ENCODE assay signal across 8 cellular contexts in genomic region chr11:61733120-61733978, GRCh38. TPM values are rescaled to one million over a fixed set of nuclear protein-coding genes. Genes with fewer than 3 reads are reported as not detected.
DNase-seq lines count a peak whose midpoint lies in the region; ATAC-seq and TF ChIP-seq lines count a peak whose summit lies in the region.

No MANE protein-coding gene starts in this region.

- CTCF ChIA-PET in CD4-positive, alpha-beta T cell (lab: Charles Lee), result interaction anchor here (0.5 to 1.8 kb wide), 22 partner anchors 10 to 375 kb away, joined by 3 to 28 read pairs (median 4); partner anchors contain the start of genes FEN1 and TMEM258
- CTCF ChIA-PET in IMR-90 (lab: Yijun Ruan, JAX) (interaction anchor here (0.5 to 1.7 kb wide), 14 partner anchors 10 to 287 kb away, joined by 3 to 9 read pairs (median 4); partner anchors contain the start of gene DAGLA), OCI-LY7 (lab: Charles Lee; ENCODE audit: unreplicated experiment) (interaction anchor here (0.6 to 1.0 kb wide), 6 partner anchors 10 to 320 kb away, joined by 3 to 15 read pairs (median 4); no protein-coding TSS in a partner anchor)
- CTCF ChIA-PET in naive thymus-derived CD4-positive, alpha-beta T cell (lab: Charles Lee), result interaction anchor here (0.8 to 1.6 kb wide), 18 partner anchors 8 to 375 kb away, joined by 3 to 22 read pairs (median 4); partner anchors contain the start of gene DAGLA

- no peak overlapping the region for H2BK5ac ChIP-seq in IMR-90 (ENCODE audit: low read depth, low read length, poor library complexity, severe bottlenecking)

- H2AK9ac ChIP-seq in IMR-90 (replicated peaks; ENCODE audit: low read depth, low read length, poor library complexity), result no peak overlapping the region

- H3K4me1 Mint-ChIP-seq in CD4-positive, alpha-beta T cell (ENCODE audit: low read depth), result peaks cover 4% of the 10 kb centered on the region
- peaks cover 5 to 8% (median 5%) of the 10 kb centered on the region in 7 donors for H3K4me1 Mint-ChIP-seq in naive thymus-derived CD4-positive, alpha-beta T cell
- H3K4me1 Mint-ChIP-seq in stimulated activated effector memory CD8-positive, alpha-beta T cell treated with anti-CD3 and anti-CD28 coated beads, Interleukin-12 subunit alpha, Interleukin-12 subunit beta, amount 100 ng/mL, for 72 hours, result peaks cover 14% of the 10 kb centered on the region

- no peak overlapping the region for H2AK5ac ChIP-seq in IMR-90 (ENCODE audit: low read depth, low read length)

- H3K79me2 ChIP-seq in OCI-LY7 (ENCODE audit: insufficient read depth, low read depth, low read length), result no peaks in the 10 kb centered on the region

- WGBS in IMR-90 (ENCODE audit: extremely low coverage in 2 of 2, insufficient read length in 1 of 2), 2 experiments, result 5% methylated on average over 8 of the region's 13 CpGs; no CpG with 5 or more reads in 1 of the 2 experiments
- 23 to 25% methylated on average over 13 of the region's 13 CpGs for WGBS in esophagus, 2 donors

- POLR2A ChIA-PET in CD4-positive, alpha-beta T cell (lab: Charles Lee), result interaction anchor here (0.7 to 2.1 kb wide), 9 partner anchors 35 to 1021 kb away, joined by 3 to 10 read pairs (median 4); partner anchors contain the start of genes DAGLA and ZBTB3
- POLR2A ChIA-PET in IMR-90 (lab: Charles Lee; ENCODE audit: unreplicated experiment), result no interaction called here
- POLR2A ChIA-PET in OCI-LY7 (lab: Charles Lee), result interaction anchor here (0.5 to 0.7 kb wide), 2 partner anchors 98 to 555 kb away, joined by 3 read pairs; no protein-coding TSS in a partner anchor
- POLR2A ChIA-PET in naive thymus-derived CD4-positive, alpha-beta T cell (lab: Charles Lee), result interaction anchor here (0.5 to 0.9 kb wide), 2 partner anchors 50 to 262 kb away, joined by 3 to 5 read pairs; no protein-coding TSS in a partner anchor

- peak; percentile 99 for ATAC-seq in CD4-positive, alpha-beta T cell (ENCODE audit: poor library complexity)
- ATAC-seq in GM19468 (IDR thresholded peaks at IDR 0.05; ENCODE audit: extremely low read depth, unreplicated experiment) (peak; percentile 84), IMR-90 (ENCODE audit: low read depth) (peak; percentile 94)
- ATAC-seq in naive thymus-derived CD4-positive, alpha-beta T cell, result peak; percentile 98
- ATAC-seq in stimulated activated effector memory CD8-positive, alpha-beta T cell treated with anti-CD3 and anti-CD28 coated beads, Interleukin-12 subunit alpha, Interleukin-12 subunit beta, amount 100 ng/mL, for 72 hours, result peak; percentile 87

- H3K36me3 ChIP-seq in IMR-90 (ENCODE audit: control insufficient read depth, insufficient read depth, low read length) (peaks cover 12% of the 10 kb centered on the region; the same call in 1 of the 2 replicates), OCI-LY7 (ENCODE audit: insufficient read depth, low read length) (no peaks in the 10 kb centered on the region), esophagus (ENCODE audit: control insufficient read depth in 2 of 2, insufficient read depth in 2 of 2, low read length in 1 of 2) (peaks cover 0 to 7% of the 10 kb centered on the region in 2 donors)
- no peaks in the 10 kb centered on the region for H3K36me3 ChIP-seq in naive thymus-derived CD4-positive, alpha-beta T cell (ENCODE audit: control insufficient read depth in 2 of 3, insufficient read depth in 3 of 3, low read length in 3 of 3)

- H2BK15ac ChIP-seq in IMR-90 (ENCODE audit: low read depth, low read length), result no peak overlapping the region

- no peaks in the 10 kb centered on the region for H3K9me1 ChIP-seq in IMR-90 (ENCODE audit: insufficient read depth, low read length)

- no peak overlapping the region for H3K56ac ChIP-seq in IMR-90 (ENCODE audit: extremely low read depth, insufficient read depth, low read length)

- no peak overlapping the region for H2BK120ac ChIP-seq in IMR-90 (ENCODE audit: low read depth, low read length)

- no peak overlapping the region for H3K4me3 Mint-ChIP-seq in CD4-positive, alpha-beta T cell
- no peak overlapping the region for H3K4me3 Mint-ChIP-seq in naive thymus-derived CD4-positive, alpha-beta T cell
- no peak overlapping the region for H3K4me3 Mint-ChIP-seq in stimulated activated effector memory CD8-positive, alpha-beta T cell treated with anti-CD3 and anti-CD28 coated beads, Interleukin-12 subunit alpha, Interleukin-12 subunit beta, amount 100 ng/mL, for 72 hours

- TF ChIP-seq CTCF in CD4-positive, alpha-beta T cell (IDR thresholded peaks at IDR 0.05), result peak; percentile 93
- TF ChIP-seq CTCF in IMR-90 (conservative IDR thresholded peaks at IDR 0.05; ENCODE audit: low read depth, low read length) (peak; percentile 98), OCI-LY7 (conservative IDR thresholded peaks at IDR 0.05; ENCODE audit: low read length) (peak; percentile 94)

- H3K4me2 ChIP-seq in IMR-90 (ENCODE audit: low read depth, low read length) (no peak overlapping the region), OCI-LY7 (ENCODE audit: low read length) (no peak overlapping the region)

- no peak overlapping the region; a peak in 1 of 4 replicates for H4K8ac ChIP-seq in IMR-90 (ENCODE audit: low read depth in 2 of 2, low read length in 2 of 2)

- no peak overlapping the region for H3K4ac ChIP-seq in IMR-90 (ENCODE audit: low read depth, low read length)

- H2BK20ac ChIP-seq in IMR-90 (ENCODE audit: low read depth, low read length), result no peak overlapping the region

- no peak overlapping the region for H3K14ac ChIP-seq in IMR-90 (replicated peaks; ENCODE audit: low read depth, low read length)

- H3K79me1 ChIP-seq in IMR-90 (ENCODE audit: low read depth in 1 of 2, low read length in 2 of 2), result no peaks in the 10 kb centered on the region

- no TSS peak for BruUV-seq in IMR-90 (replicated peaks; lab: Mats Ljungman, UMichigan)
- BruUV-seq in OCI-LY7 (replicated peaks; lab: Mats Ljungman, UMichigan), result no TSS peak

- H4K20me1 ChIP-seq in IMR-90 (ENCODE audit: insufficient read depth, low read length), result no peaks in the 10 kb centered on the region; the same call in 1 of the 2 replicates
- no peaks in the 10 kb centered on the region for H4K20me1 ChIP-seq in OCI-LY7 (ENCODE audit: insufficient read depth, low read length)

- TF ChIP-seq RAD21 in IMR-90 (IDR thresholded peaks at IDR 0.05; ENCODE audit: low read length), result peak; percentile 96

- intact Hi-C loops in CD4-positive, alpha-beta T cell (cut with DNase I, micrococcal nuclease), result loop anchor here (1.0 to 2.0 kb wide), 5 partner anchors 35 to 257 kb away; partner anchors contain the start of gene DAGLA (in 2 of the 2)
- intact Hi-C loops in IMR-90 (cut with micrococcal nuclease) (loop anchor here (1.0 to 10.0 kb wide), 4 partner anchors 53 to 256 kb away; partner anchors contain the start of genes DAGLA and SYT7), OCI-LY7 (cut with micrococcal nuclease; ENCODE audit: unreplicated experiment) (loop anchor here (5.0 kb wide), 1 partner anchor 51 kb away; the partner anchor contains the start of gene DAGLA)
- intact Hi-C loops in naive thymus-derived CD4-positive, alpha-beta T cell (cut with micrococcal nuclease), result loop anchor here (1.0 kb wide), 4 partner anchors 37 to 95 kb away; partner anchors contain the start of gene DAGLA (in 2 of the 2)

- no peaks in the 10 kb centered on the region for H3K9me3 ChIP-seq in CD4-positive, alpha-beta T cell (ENCODE audit: control insufficient read depth, low read length)
- H3K9me3 ChIP-seq in IMR-90 (ENCODE audit: control insufficient read depth, insufficient read depth, low read length) (no peaks in the 10 kb centered on the region), OCI-LY7 (ENCODE audit: low read length) (no peaks in the 10 kb centered on the region), esophagus (ENCODE audit: control insufficient read depth in 2 of 2, insufficient read depth in 1 of 2, low read depth in 1 of 2, low read length in 1 of 2) (no peaks in the 10 kb centered on the region)
- H3K9me3 ChIP-seq in naive thymus-derived CD4-positive, alpha-beta T cell (ENCODE audit: control insufficient read depth in 2 of 3, low read length in 3 of 3), result no peaks in the 10 kb centered on the region

- H4K91ac ChIP-seq in IMR-90 (ENCODE audit: insufficient read depth, low read depth, low read length), result no peak overlapping the region

- no peak overlapping the region for H3K27ac Mint-ChIP-seq in CD4-positive, alpha-beta T cell
- H3K27ac Mint-ChIP-seq in naive thymus-derived CD4-positive, alpha-beta T cell, result peak overlapping the region in 7 of 9 donors; percentile 17 to 84 (median 46)
- H3K27ac Mint-ChIP-seq in stimulated activated effector memory CD8-positive, alpha-beta T cell treated with anti-CD3 and anti-CD28 coated beads, Interleukin-12 subunit alpha, Interleukin-12 subunit beta, amount 100 ng/mL, for 72 hours, result peak overlapping the region; percentile 46

- H3K9me3 Mint-ChIP-seq in CD4-positive, alpha-beta T cell, result no peaks in the 10 kb centered on the region
- H3K9me3 Mint-ChIP-seq in naive thymus-derived CD4-positive, alpha-beta T cell, result no peaks in the 10 kb centered on the region
- no peaks in the 10 kb centered on the region for H3K9me3 Mint-ChIP-seq in stimulated activated effector memory CD8-positive, alpha-beta T cell treated with anti-CD3 and anti-CD28 coated beads, Interleukin-12 subunit alpha, Interleukin-12 subunit beta, amount 100 ng/mL, for 72 hours

- H3K9ac ChIP-seq in IMR-90 (ENCODE audit: low read depth, low read length), result no peak overlapping the region

- no peak overlapping the region for H3K18ac ChIP-seq in IMR-90 (ENCODE audit: low read depth, low read length)

- TF ChIP-seq POLR2A in IMR-90 (IDR thresholded peaks at IDR 0.05; ENCODE audit: low read depth, low read length), result no peak

- H3K23ac ChIP-seq in IMR-90 (ENCODE audit: low read depth, low read length), result no peak overlapping the region

- dilution Hi-C loops in IMR-90 (cut with HindIII; ENCODE audit: low sequenced_read_pairs, unreplicated experiment), result no loop called here

- no peak overlapping the region for H4K5ac ChIP-seq in IMR-90 (ENCODE audit: low read depth, low read length)

- H3K36me3 Mint-ChIP-seq in CD4-positive, alpha-beta T cell (ENCODE audit: low read depth), result no peaks in the 10 kb centered on the region
- no peaks in the 10 kb centered on the region for H3K36me3 Mint-ChIP-seq in naive thymus-derived CD4-positive, alpha-beta T cell
- peaks cover 5% of the 10 kb centered on the region for H3K36me3 Mint-ChIP-seq in stimulated activated effector memory CD8-positive, alpha-beta T cell treated with anti-CD3 and anti-CD28 coated beads, Interleukin-12 subunit alpha, Interleukin-12 subunit beta, amount 100 ng/mL, for 72 hours

- no peaks in the 10 kb centered on the region for H3K27me3 ChIP-seq in CD4-positive, alpha-beta T cell (ENCODE audit: control insufficient read depth, insufficient read depth, low read length)
- H3K27me3 ChIP-seq in IMR-90 (ENCODE audit: control insufficient read depth, insufficient read depth, low read length) (no peaks in the 10 kb centered on the region), esophagus (ENCODE audit: control insufficient read depth in 1 of 2, insufficient read depth in 2 of 2, low read length in 2 of 2) (no peaks in the 10 kb centered on the region)
- H3K27me3 ChIP-seq in naive thymus-derived CD4-positive, alpha-beta T cell (ENCODE audit: control insufficient read depth in 2 of 2, insufficient read depth in 2 of 2, low read length in 2 of 2), result no peaks in the 10 kb centered on the region

- H3K9me2 ChIP-seq in OCI-LY7 (ENCODE audit: insufficient read depth, low read length), result no peaks in the 10 kb centered on the region

- H2AFZ ChIP-seq in IMR-90 (replicated peaks; ENCODE audit: low read length, poor library complexity) (peak overlapping the region; percentile 38), OCI-LY7 (ENCODE audit: low read length) (no peak overlapping the region)

- H3K27me3 Mint-ChIP-seq in CD4-positive, alpha-beta T cell, result no peaks in the 10 kb centered on the region
- peaks cover 0 to 4% (median 0%) of the 10 kb centered on the region in 5 donors for H3K27me3 Mint-ChIP-seq in naive thymus-derived CD4-positive, alpha-beta T cell

- in situ Hi-C loops in IMR-90 (cut with MboI; ENCODE audit: low sequenced_read_pairs), result no loop called here

- H3K27ac ChIP-seq in CD4-positive, alpha-beta T cell (ENCODE audit: low read depth, low read length), result no peak overlapping the region
- H3K27ac ChIP-seq in IMR-90 (ENCODE audit: insufficient read depth, low read length), result no peak overlapping the region
- H3K27ac ChIP-seq in OCI-LY7 (ENCODE audit: low read depth, low read length, poor library complexity, severe bottlenecking), result no peak overlapping the region
- peak overlapping the region; percentile 53 to 62 for H3K27ac ChIP-seq in esophagus (ENCODE audit: low read depth in 2 of 2, low read length in 1 of 2)
- no peak overlapping the region for H3K27ac ChIP-seq in naive thymus-derived CD4-positive, alpha-beta T cell (ENCODE audit: low read depth, low read length)

- H3K4me1 ChIP-seq in IMR-90 (ENCODE audit: control insufficient read depth, insufficient read depth, low read length) (peaks cover 3% of the 10 kb centered on the region; the same call in 1 of the 2 replicates), OCI-LY7 (ENCODE audit: insufficient read depth, low read length, poor library complexity, severe bottlenecking) (no peaks in the 10 kb centered on the region), esophagus (ENCODE audit: control insufficient read depth in 2 of 2, insufficient read depth in 2 of 2, low read length in 1 of 2) (peaks cover 5 to 21% of the 10 kb centered on the region in 2 donors)
- no peaks in the 10 kb centered on the region for H3K4me1 ChIP-seq in naive thymus-derived CD4-positive, alpha-beta T cell (ENCODE audit: control insufficient read depth in 2 of 2, insufficient read depth in 2 of 2, low read length in 2 of 2)

- H3K4me3 ChIP-seq in IMR-90 (ENCODE audit: insufficient read depth, low read depth, low read length) (no peak overlapping the region), OCI-LY7 (ENCODE audit: low read depth, low read length, poor library complexity, severe bottlenecking) (no peak overlapping the region), esophagus (ENCODE audit: low read depth in 1 of 2, low read length in 2 of 2) (no peak overlapping the region)
- no peak overlapping the region for H3K4me3 ChIP-seq in naive thymus-derived CD4-positive, alpha-beta T cell (ENCODE audit: low read length)

- peak; percentile 76 to 83 (median 80) for DNase-seq in CD4-positive, alpha-beta T cell
- DNase-seq in IMR-90 (peak; percentile 80), OCI-LY7 (ENCODE audit: low spot score) (peak; percentile 85)
- peak; percentile 86 for DNase-seq in activated T-cell treated with anti-CD3 and anti-CD28 coated beads, Interleukin-2, amount 50 U/mL, for 1 hour
- DNase-seq in naive thymus-derived CD4-positive, alpha-beta T cell, result peak; percentile 69 to 85 (median 80)
- DNase-seq in stimulated activated effector memory CD8-positive, alpha-beta T cell treated with anti-CD3 and anti-CD28 coated beads, Interleukin-12 subunit alpha, Interleukin-12 subunit beta, amount 100 ng/mL, for 72 hours (ENCODE audit: low spot score in 2 of 2), result peak; percentile 77 to 87

RNA-seq across cellular contexts. Expression of gene MYRF, which starts 19.1 kb away (rescaled TPM):
- total RNA-seq in CD4-positive, alpha-beta T cell, result under 1 TPM; 0.31 to 0.49 TPM
- total RNA-seq in IMR-90 (2012; rRNA removed) (1.6 and 1.7 TPM in 2 replicates), OCI-LY7 (2022) (0.98 and 1.1 TPM in 2 replicates)
- polyA plus RNA-seq in IMR-90 (2012; rRNA removed) (10.6 and 10.7 TPM in 2 replicates), esophagus (1 to 10 TPM in 1 of 2 donors, under 1 TPM in 1; 0.18 to 1.3 TPM)
- 6.1 and 9.3 TPM in 2 replicates for polyA plus RNA-seq in IMR-90 (2012; cell fraction: cytosol; rRNA removed)
- 31.2 and 47.2 TPM in 2 replicates for polyA plus RNA-seq in IMR-90 (2012; cell fraction: nucleus; rRNA removed; ENCODE audit: low replicate concordance)
- 0.19 and 0.23 TPM in 2 replicates for total RNA-seq in OCI-LY7 (2014; rRNA removed; shearing (Covaris generic))
- 1 to 10 TPM in 1 of 5 experiments, under 1 TPM in 4; 0.19 to 1.5 (median 0.29) TPM for total RNA-seq in naive thymus-derived CD4-positive, alpha-beta T cell
- polyA plus RNA-seq in naive thymus-derived CD4-positive, alpha-beta T cell, result under 1 TPM in 1 of 2 donors, not detected in 1; 0.44 TPM

RNA-seq across cellular contexts. Expression of gene DAGLA, which starts 53.2 kb away (rescaled TPM):
- under 1 TPM; 0.52 to 0.73 TPM for total RNA-seq in CD4-positive, alpha-beta T cell
- 0.83 and 0.90 TPM in 2 replicates for total RNA-seq in IMR-90 (2012; rRNA removed)
- polyA plus RNA-seq in IMR-90 (2012; rRNA removed), result 3.8 and 4.6 TPM in 2 replicates
- 2.1 and 4.0 TPM in 2 replicates for polyA plus RNA-seq in IMR-90 (2012; cell fraction: cytosol; rRNA removed)
- 5.5 and 17.2 TPM in 2 replicates for polyA plus RNA-seq in IMR-90 (2012; cell fraction: nucleus; rRNA removed; ENCODE audit: low replicate concordance)
- total RNA-seq in OCI-LY7 (2014; rRNA removed; shearing (Covaris generic)), result not detected in 2 replicates
- not detected in 2 replicates for total RNA-seq in OCI-LY7 (2022)
- polyA plus RNA-seq in esophagus, result 1 to 10 TPM; 1.7 to 5.0 TPM
- 1 to 10 TPM in 1 of 5 experiments, under 1 TPM in 4; 0.15 to 2.1 (median 0.35) TPM for total RNA-seq in naive thymus-derived CD4-positive, alpha-beta T cell
- polyA plus RNA-seq in naive thymus-derived CD4-positive, alpha-beta T cell, result under 1 TPM; 0.24 to 0.26 TPM

RNA-seq across cellular contexts. Expression of gene TMEM258, which starts 59.0 kb away (rescaled TPM):
- total RNA-seq in CD4-positive, alpha-beta T cell, result 10 to 100 TPM; 55.2 to 56.0 TPM
- 70.0 and 107 TPM in 2 replicates for total RNA-seq in IMR-90 (2012; rRNA removed)
- 280 and 290 TPM in 2 replicates for polyA plus RNA-seq in IMR-90 (2012; rRNA removed)
- 196 and 200 TPM in 2 replicates for polyA plus RNA-seq in IMR-90 (2012; cell fraction: cytosol; rRNA removed)
- 40.4 and 104 TPM in 2 replicates for polyA plus RNA-seq in IMR-90 (2012; cell fraction: nucleus; rRNA removed; ENCODE audit: low replicate concordance)
- 119 and 174 TPM in 2 replicates for total RNA-seq in OCI-LY7 (2014; rRNA removed; shearing (Covaris generic))
- total RNA-seq in OCI-LY7 (2022), result 173 and 174 TPM in 2 replicates
- 100 to 1,000 TPM in 1 of 2 donors, 10 to 100 TPM in 1; 90.3 to 142 TPM for polyA plus RNA-seq in esophagus
- total RNA-seq in naive thymus-derived CD4-positive, alpha-beta T cell, result 100 to 1,000 TPM in 1 of 5 experiments, 10 to 100 TPM in 4; 58.4 to 182 (median 83.3) TPM
- 100 to 1,000 TPM; 149 to 229 TPM for polyA plus RNA-seq in naive thymus-derived CD4-positive, alpha-beta T cell

RNA-seq across cellular contexts. Expression of gene FEN1, which starts 59.4 kb away (rescaled TPM):
- total RNA-seq in CD4-positive, alpha-beta T cell, result 1 to 10 TPM; 7.5 to 9.1 TPM
- total RNA-seq in IMR-90 (2012; rRNA removed) (41.9 and 43.9 TPM in 2 replicates), OCI-LY7 (2022) (102 and 123 TPM in 2 replicates)
- polyA plus RNA-seq in IMR-90 (2012; rRNA removed) (21.3 and 23.0 TPM in 2 replicates), esophagus (10 to 100 TPM in 1 of 2 donors, 1 to 10 TPM in 1; 8.1 to 19.6 TPM)
- polyA plus RNA-seq in IMR-90 (2012; cell fraction: cytosol; rRNA removed), result 15.5 and 18.0 TPM in 2 replicates
- polyA plus RNA-seq in IMR-90 (2012; cell fraction: nucleus; rRNA removed; ENCODE audit: low replicate concordance), result 6.4 and 7.0 TPM in 2 replicates
- total RNA-seq in OCI-LY7 (2014; rRNA removed; shearing (Covaris generic)), result 143 and 153 TPM in 2 replicates
- total RNA-seq in naive thymus-derived CD4-positive, alpha-beta T cell, result 100 to 1,000 TPM in 1 of 5 experiments, 10 to 100 TPM in 1, 1 to 10 TPM in 3; 7.6 to 101 (median 7.9) TPM
- 10 to 100 TPM; 10.3 to 17.7 TPM for polyA plus RNA-seq in naive thymus-derived CD4-positive, alpha-beta T cell

Comparison
In these comparisons a context has a peak if more than half of its experiments do, and no peak if none do; other contexts are left out.
1. H3K27ac ChIP-seq: peak in esophagus (2 of 2); none in CD4-positive, alpha-beta T cell (single experiment), IMR-90 (single experiment), OCI-LY7 (single experiment) and naive thymus-derived CD4-positive, alpha-beta T cell (single experiment).
2. Peak in every context shown above with its lines, with median percentiles within 50 percentile points of each other: ATAC-seq, DNase-seq and CTCF ChIP-seq.